ENCODE assay signal across 9 cellular contexts in the genomic region with DNA sequence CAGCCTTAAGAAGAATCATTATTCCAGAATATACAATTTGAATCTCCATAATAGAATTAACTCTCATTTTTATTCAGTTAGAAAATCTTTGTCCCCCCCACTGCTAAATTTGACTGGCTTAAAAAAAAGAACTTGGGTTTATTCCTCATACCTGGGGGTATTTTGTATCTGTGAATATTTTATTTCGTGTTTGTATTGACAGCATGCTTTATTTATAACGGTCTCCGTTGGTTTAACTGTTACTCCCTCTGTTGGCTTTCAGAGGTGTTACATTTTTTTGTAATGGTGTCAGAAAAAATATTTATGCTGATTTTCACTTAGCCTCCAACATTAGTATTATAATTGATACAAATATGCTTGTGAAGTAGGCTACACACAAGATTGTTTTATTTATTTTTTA.
DNase-seq lines count a peak whose midpoint lies in the region; ATAC-seq and TF ChIP-seq lines count a peak whose summit lies in the region.
"Had no signal": no experiment of that assay in that cellular context is flagged by ENCODE, and none has a peak within 500 bp of the region (broad histone marks: within the 10 kb centered on the region; RNA-seq: fewer than 3 reads in every experiment).

No MANE protein-coding gene starts in this region.

- peak; percentile 27 for DNase-seq in NOMO-1 treated with DMSO at 0.1 percent for 48 hours (lab: John Stamatoyannopoulos, UW; ENCODE audit: unreplicated experiment)
- DNase-seq in NOMO-1 (lab: John Stamatoyannopoulos, UW; ENCODE audit: unreplicated experiment in 2 of 2) = no peak
- peak; percentile 9 for DNase-seq in MV-4-11 (lab: John Stamatoyannopoulos, UW)
- DNase-seq in effector memory CD8-positive, alpha-beta T cell = no peak
- DNase-seq in retinal pigment epithelial cell (ENCODE audit: low read depth) = no peak
- no peak for DNase-seq in middle frontal gyrus (ENCODE audit: extremely low spot score, low spot score)
- DNase-seq in medulla oblongata (ENCODE audit: extremely low spot score) = no peak

- peaks cover 33 to 49% of the 10 kb centered on the region in 2 donors for H3K4me1 Mint-ChIP-seq in effector memory CD8-positive, alpha-beta T cell (ENCODE audit: low read depth in 2 of 2)

- peak; percentile 55 for TF ChIP-seq CTCF in retinal pigment epithelial cell (conservative IDR thresholded peaks at IDR 0.05; ENCODE audit: low read depth, low read length)

- H3K9me3 Mint-ChIP-seq in effector memory CD8-positive, alpha-beta T cell = no peaks in the 10 kb centered on the region

- H3K4me3 ChIP-seq in retinal pigment epithelial cell (ENCODE audit: low read length) = no peak overlapping the region
- H3K4me3 ChIP-seq: skin epidermis had no signal

- peaks cover 12% of the 10 kb centered on the region for H3K36me3 Mint-ChIP-seq in effector memory CD8-positive, alpha-beta T cell (ENCODE audit: insufficient read depth)

- H3K27me3 Mint-ChIP-seq in effector memory CD8-positive, alpha-beta T cell = no peaks in the 10 kb centered on the region

- no peak overlapping the region for H3K27ac Mint-ChIP-seq in effector memory CD8-positive, alpha-beta T cell

- peak; percentile 70 for ATAC-seq in effector memory CD8-positive, alpha-beta T cell (replicated peaks)
- ATAC-seq in HG03520 (IDR thresholded peaks at IDR 0.05; ENCODE audit: unreplicated experiment) = no peak

- no peak overlapping the region for H3K4me3 Mint-ChIP-seq in effector memory CD8-positive, alpha-beta T cell

Comparison
In these comparisons a context has a peak if more than half of its experiments do, and no peak if none do; other contexts are left out.
1. DNase-seq: peak in NOMO-1 treated with DMSO at 0.1 percent for 48 hours (single experiment) and MV-4-11 (single experiment); none in NOMO-1 (0 of 2), effector memory CD8-positive, alpha-beta T cell (0 of 3), retinal pigment epithelial cell (single experiment), middle frontal gyrus (single experiment) and medulla oblongata (single experiment).